ENCODE assay signal across 22 cellular contexts in the genomic region with DNA sequence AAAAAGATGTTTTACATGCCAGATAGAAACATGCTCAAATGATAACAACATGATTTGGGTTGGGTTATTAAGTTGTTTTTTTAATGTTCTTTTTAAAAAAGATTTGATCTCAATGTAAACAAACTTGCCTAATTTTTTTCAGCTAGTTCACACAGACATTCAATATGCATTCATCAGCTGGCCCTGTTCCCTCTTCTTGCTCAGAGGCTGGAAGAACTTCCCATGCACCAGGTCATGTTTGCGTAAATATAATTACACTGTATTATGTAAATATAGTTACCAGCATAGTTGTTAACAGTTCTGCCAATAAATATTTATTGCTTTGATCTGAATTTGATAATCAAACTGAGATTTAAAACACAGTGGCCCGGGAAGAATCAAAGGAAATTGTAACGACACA.
A peak's percentile ranks its signal among the peaks of the same experiment; 100 is the strongest.
DNase-seq lines count a peak whose midpoint lies in the region; FAIRE-seq and TF ChIP-seq lines count a peak whose summit lies in the region.
"Had no signal": no experiment of that assay in that cellular context is flagged by ENCODE, and none has a peak within 500 bp of the region (broad histone marks: within the 10 kb centered on the region; RNA-seq: fewer than 3 reads in every experiment).

No MANE protein-coding gene starts in this region.

- H3K4me1 ChIP-seq in small intestine (ENCODE audit: control insufficient read depth in 2 of 2, insufficient read depth in 1 of 2, low read depth in 1 of 2, low read length in 1 of 2) = peaks cover 0 to 5% of the 10 kb centered on the region in 2 donors
- H3K4me1 ChIP-seq: suprapubic skin had no signal

- H3K9me3 ChIP-seq in small intestine (ENCODE audit: control insufficient read depth, low read depth) = no peaks in the 10 kb centered on the region
- H3K9me3 ChIP-seq: right atrium auricular region, suprapubic skin had no signal

- in situ Hi-C loops in KBM-7 (cut with MboI; ENCODE audit: low pct_unique_long_range_greater_than_20kb, low sequenced_read_pairs) = no loop called here

- no peak overlapping the region for H3K4me3 ChIP-seq in bronchial epithelial cell (ENCODE audit: low read depth, low read length)
- H3K4me3 ChIP-seq in small intestine (ENCODE audit: low read depth in 1 of 2, low read length in 2 of 2) = no peak overlapping the region
- H3K4me3 ChIP-seq: suprapubic skin had no signal

- FAIRE-seq in bronchial epithelial cell (lab: Jason Lieb, UNC) (no peak), small intestine (lab: Jason Lieb, UNC) (no peak)
- FAIRE-seq: GM12892 had no signal

- DNase-seq in HCEC 1CT (peak; percentile 15), bronchial epithelial cell (ENCODE audit: low read depth) (peak; percentile 56), fibroblast of peridontal ligament (ENCODE audit: extremely low read depth) (peak; percentile 54), small intestine (peak; percentile 37), KBM-7 (no peak), kidney glomerular epithelial cell (lab: John Stamatoyannopoulos, UW) (no peak)
- no peak for DNase-seq in activated CD4-positive, alpha-beta T cell treated with anti-CD3 and anti-CD28 coated beads for 4 hours
- DNase-seq: activated CD4-positive, alpha-beta T cell treated with anti-CD3 and anti-CD28 coated beads, Interleukin-2, amount 10 ng/mL, durations not matched to agents 7 days and 5 days; activated CD8-positive, alpha-beta memory T cell treated with anti-CD3 and anti-CD28 coated beads, Interleukin-2, amount 50 U/mL, for 48 hours; activated effector memory CD4-positive, alpha-beta T cell treated with Interleukin-2 at 50 U/mL for 16 hours; AML-193; central memory CD4-positive, alpha-beta T cell; effector CD4-positive, alpha-beta T cell; GOT3; mammary epithelial cell; NCI-H1694 treated with DMSO at 0.1 percent for 48 hours; NCI-H748 treated with DMSO at 0.1 percent for 48 hours; SHP77; stimulated activated CD4-positive, alpha-beta T cell treated with anti-CD3 and anti-CD28 coated beads, Interleukin-15, amount 100 ng/mL, for 24 hours had no signal

- H3K27me3 ChIP-seq in bronchial epithelial cell (ENCODE audit: control insufficient read depth, insufficient read depth, low read length) = no peaks in the 10 kb centered on the region
- H3K27me3 ChIP-seq in small intestine (ENCODE audit: control insufficient read depth in 2 of 2, insufficient read depth in 2 of 2, low read length in 2 of 2) = no peaks in the 10 kb centered on the region
- H3K27me3 ChIP-seq: right atrium auricular region, suprapubic skin had no signal

- no peaks in the 10 kb centered on the region for H3K36me3 ChIP-seq in bronchial epithelial cell (ENCODE audit: control insufficient read depth, insufficient read depth, low read length)
- no peaks in the 10 kb centered on the region for H3K36me3 ChIP-seq in small intestine (ENCODE audit: control insufficient read depth in 2 of 2, insufficient read depth in 2 of 2, low read length in 2 of 2)
- H3K36me3 ChIP-seq: right atrium auricular region, suprapubic skin had no signal

- no peak overlapping the region for H3K27ac ChIP-seq in small intestine (ENCODE audit: low read depth in 1 of 2, low read length in 1 of 2)
- H3K27ac ChIP-seq: suprapubic skin had no signal

- WGBS in small intestine, 3 donors = 9 to 40% (median 23%) methylated on average over 3 of the region's 3 CpGs

- no peak for TF ChIP-seq CTCF in bronchial epithelial cell (IDR thresholded peaks at IDR 0.05; ENCODE audit: insufficient read depth, low read length, severe bottlenecking)

Comparison
In these comparisons a context has a peak if more than half of its experiments do, and no peak if none do; other contexts are left out.
1. DNase-seq: peak in HCEC 1CT (single experiment), bronchial epithelial cell (single experiment), fibroblast of peridontal ligament (single experiment) and small intestine (single experiment); none in KBM-7 (single experiment), activated CD4-positive, alpha-beta T cell treated with anti-CD3 and anti-CD28 coated beads for 4 hours (0 of 2) and kidney glomerular epithelial cell (single experiment).